ENCODE assay signal across 20 cellular contexts in the genomic region with DNA sequence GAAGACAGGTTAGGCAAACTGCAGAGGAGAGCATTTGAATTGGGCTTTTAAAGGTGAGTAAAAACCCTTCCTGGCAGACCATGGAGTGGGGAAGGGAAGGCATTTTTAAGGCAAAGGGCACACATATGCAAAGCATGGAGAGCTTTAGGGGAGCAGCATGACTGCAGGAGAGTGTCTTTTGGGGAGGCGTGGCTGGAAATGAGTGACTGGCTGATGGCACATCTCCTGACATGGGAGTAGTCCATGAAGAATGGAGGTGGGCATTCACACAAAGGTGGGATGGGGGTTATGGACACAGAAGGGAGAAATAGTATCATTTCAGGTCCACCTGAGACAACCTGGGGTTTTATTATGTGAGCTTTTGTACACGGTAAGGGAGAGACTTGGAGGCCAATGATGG. TPM values are rescaled to one million over a fixed set of nuclear protein-coding genes. Genes with fewer than 3 reads are reported as not detected.
DNase-seq lines count a peak whose midpoint lies in the region; ATAC-seq and TF ChIP-seq lines count a peak whose summit lies in the region.
"Had no signal": no experiment of that assay in that cellular context is flagged by ENCODE, and none has a peak within 500 bp of the region (broad histone marks: within the 10 kb centered on the region; RNA-seq: fewer than 3 reads in every experiment).

No MANE protein-coding gene starts in this region.

- H3K27me3 ChIP-seq in BE2C: no peaks in the 10 kb centered on the region

- H3K27me3 Mint-ChIP-seq in brain: peaks cover 15% of the 10 kb centered on the region
- peaks cover 11% of the 10 kb centered on the region for H3K27me3 Mint-ChIP-seq in glutamatergic neuron (ENCODE audit: unreplicated experiment)

- H3K36me3 Mint-ChIP-seq in brain (peaks cover 41% of the 10 kb centered on the region), glutamatergic neuron (ENCODE audit: unreplicated experiment) (peaks cover 17% of the 10 kb centered on the region)
- H3K36me3 Mint-ChIP-seq: CD8-positive, alpha-beta T cell had no signal

- H3K27ac Mint-ChIP-seq in brain (peak overlapping the region in 4 of 5 experiments; percentile 52 to 99 (median 94)), glutamatergic neuron (ENCODE audit: unreplicated experiment) (peak overlapping the region; percentile 39)
- H3K27ac Mint-ChIP-seq: CD8-positive, alpha-beta T cell had no signal

- H3K9me3 Mint-ChIP-seq in brain: peaks cover 0 to 4% (median 0%) of the 10 kb centered on the region in 5 experiments
- peaks cover 16% of the 10 kb centered on the region for H3K9me3 Mint-ChIP-seq in glutamatergic neuron (ENCODE audit: unreplicated experiment)
- H3K9me3 Mint-ChIP-seq: CD8-positive, alpha-beta T cell had no signal

- DNase-seq in BE2C: no peak
- no peak for DNase-seq in glutamatergic neuron
- DNase-seq in superior temporal gyrus (ENCODE audit: extremely low spot score): peak; percentile 27
- no peak for DNase-seq in GM20000 (ENCODE audit: low spot score)
- no peak for DNase-seq in T-helper 9 cell
- DNase-seq: 8988T; ACHN; AML-193; Caco-2; CD8-positive, alpha-beta T cell; DMS153; DND-41; GOT3; H7; HCEC 1CT had no signal

- H3K9me3 ChIP-seq in BE2C: no peaks in the 10 kb centered on the region
- H3K9me3 ChIP-seq: A549, Caco-2 had no signal

- TF ChIP-seq CTCF in BE2C (IDR thresholded peaks at IDR 0.05; ENCODE audit: low read depth, low read length) (no peak), brain (conservative IDR thresholded peaks at IDR 0.05) (no peak), glutamatergic neuron (IDR thresholded peaks at IDR 0.05; ENCODE audit: partially characterized antibody, unreplicated experiment) (no peak), GM20000 (IDR thresholded peaks at IDR 0.05; ENCODE audit: extremely low read depth, missing control alignments) (no peak)

- ATAC-seq in GM18502 (IDR thresholded peaks at IDR 0.05; ENCODE audit: poor library complexity, unreplicated experiment): no peak
- ATAC-seq: A549; CD8-positive, alpha-beta T cell; GM12878 had no signal

- H3K36me3 ChIP-seq in BE2C: peaks cover 60% of the 10 kb centered on the region

- H3K4me1 ChIP-seq in BE2C: peaks cover 15% of the 10 kb centered on the region
- H3K4me1 ChIP-seq: A549, Caco-2 had no signal

- peaks cover 75% of the 10 kb centered on the region for H3K4me1 Mint-ChIP-seq in brain
- peaks cover 41% of the 10 kb centered on the region for H3K4me1 Mint-ChIP-seq in glutamatergic neuron (ENCODE audit: low read depth, unreplicated experiment)

- H3K4me3 ChIP-seq in BE2C (ENCODE audit: low read depth, low read length): peak overlapping the region; percentile 96
- H3K4me3 ChIP-seq: A549, GM12878 had no signal

- H3K4me3 Mint-ChIP-seq in brain (peak overlapping the region; percentile 84 to 96 (median 89)), glutamatergic neuron (ENCODE audit: unreplicated experiment) (peak overlapping the region; percentile 87)
- H3K4me3 Mint-ChIP-seq: CD8-positive, alpha-beta T cell had no signal

RNA-seq across cellular contexts. Expression of gene NSG2, which starts 2.0 kb away (rescaled TPM):
- 325 TPM for polyA plus RNA-seq in BE2C (2012; ENCODE audit: insufficient read depth, insufficient read length, low read depth)
- polyA plus RNA-seq in brain (ENCODE audit: insufficient read depth, low read depth, low replicate concordance): 32.7 TPM
- total RNA-seq in glutamatergic neuron (ENCODE audit: unreplicated experiment): 233 TPM
- total RNA-seq: Caco-2; CD8-positive, alpha-beta T cell; GM12878 had no signal

RNA-seq across cellular contexts. Expression of gene C5orf47, which starts 58.5 kb away (rescaled TPM):
- polyA plus RNA-seq in BE2C (2012; ENCODE audit: insufficient read depth, insufficient read length, low read depth): not detected
- polyA plus RNA-seq in brain (ENCODE audit: insufficient read depth, low read depth, low replicate concordance): not detected
- not detected for total RNA-seq in glutamatergic neuron (ENCODE audit: unreplicated experiment)
- total RNA-seq: CD8-positive, alpha-beta T cell; GM12878 had no signal
- polyA plus RNA-seq: BJ had no signal
